Comparison of ENCODE assay signal across 23 cellular contexts in genomic region chr5:103389362-103389761, GRCh38.
"Had no signal": no experiment of that assay in that cellular context is flagged by ENCODE, and none has a peak within 500 bp of the region (broad histone marks: within the 10 kb centered on the region; RNA-seq: fewer than 3 reads in every experiment).

No MANE protein-coding gene starts in this region.

- H3K27ac ChIP-seq: adrenal gland, ascending aorta, foreskin keratinocyte, lower lobe of right lung, spleen, thoracic aorta, upper lobe of left lung had no signal

- H3K4me1 ChIP-seq: ascending aorta, foreskin keratinocyte, lower lobe of right lung had no signal

- H3K9me3 Mint-ChIP-seq: activated T-cell treated with anti-CD3 and anti-CD28 coated beads, Interleukin-2, amount 50 U/mL, for 4 hours; activated T-helper 2 cell treated with anti-CD3 and anti-CD28 coated beads, Interferon-gamma antibody, Interleukin-2, Interleukin-4, amounts not matched to agents 10 μg/mL and 5 μg/mL and 100 μg/mL, durations not matched to agents 14 hours and 24 hours and 36 hours; central memory CD8-positive, alpha-beta T cell had no signal

- H3K27me3 ChIP-seq: adrenal gland, ascending aorta, spleen, upper lobe of left lung had no signal

- H3K36me3 Mint-ChIP-seq: activated naive CD8-positive, alpha-beta T cell had no signal

- H3K36me3 ChIP-seq: adrenal gland, ascending aorta, lower lobe of right lung, spleen, thoracic aorta, upper lobe of left lung had no signal

- FAIRE-seq: kidney had no signal

- H3K4me1 Mint-ChIP-seq: central memory CD8-positive, alpha-beta T cell had no signal

- H3K4me3 Mint-ChIP-seq: activated naive CD8-positive, alpha-beta T cell; activated T-cell treated with anti-CD3 and anti-CD28 coated beads, Interleukin-2, amount 50 U/mL, for 4 hours; central memory CD8-positive, alpha-beta T cell; naive thymus-derived CD4-positive, alpha-beta T cell had no signal

- H3K27me3 Mint-ChIP-seq: activated naive CD8-positive, alpha-beta T cell had no signal

- H3K27ac Mint-ChIP-seq: activated naive CD8-positive, alpha-beta T cell; activated T-helper 2 cell treated with anti-CD3 and anti-CD28 coated beads, Interferon-gamma antibody, Interleukin-2, Interleukin-4, amounts not matched to agents 10 μg/mL and 5 μg/mL and 100 μg/mL, durations not matched to agents 14 hours and 24 hours and 36 hours; naive thymus-derived CD4-positive, alpha-beta T cell had no signal

- H3K4me3 ChIP-seq: adrenal gland, ascending aorta, lower lobe of right lung, spleen, thoracic aorta, upper lobe of left lung had no signal

- H3K9me3 ChIP-seq: adrenal gland, ascending aorta, lower lobe of right lung, thoracic aorta, upper lobe of left lung had no signal

- DNase-seq: activated CD4-positive, alpha-beta T cell treated with anti-CD3 and anti-CD28 coated beads, Interleukin-2, amount 50 U/mL, for 4 hours; activated CD8-positive, alpha-beta memory T cell treated with anti-CD3 and anti-CD28 coated beads for 24 hours; activated CD8-positive, alpha-beta memory T cell treated with anti-CD3 and anti-CD28 coated beads, Interleukin-2, amount 50 U/mL, for 48 hours; activated naive CD4-positive, alpha-beta T cell; activated T-cell treated with anti-CD3 and anti-CD28 coated beads, Interleukin-2, amount 50 U/mL, for 4 hours; adrenal gland; cortex of kidney; effector CD8-positive, alpha-beta T cell; foreskin keratinocyte; kidney; lower lobe of right lung; naive thymus-derived CD4-positive, alpha-beta T cell; posterior cingulate gyrus; spleen; stimulated activated CD4-positive, alpha-beta T cell treated with anti-CD3 and anti-CD28 coated beads, Interleukin-4, amount 100 ng/mL, for 1 hour; stimulated activated naive CD4-positive, alpha-beta T cell; T-helper 9 cell; upper lobe of left lung had no signal
